8 cellular contexts compared by ENCODE assay signal in genomic region chr5:149708981-149709594, GRCh38.
"Had no signal": no experiment of that assay in that cellular context is flagged by ENCODE, and none has a peak within 500 bp of the region (broad histone marks: within the 10 kb centered on the region; RNA-seq: fewer than 3 reads in every experiment).

No MANE protein-coding gene starts in this region.

- H2AFZ ChIP-seq: GM23248 had no signal

- H3K4me3 ChIP-seq: GM23248 had no signal

- H3K27ac ChIP-seq: GM23248, HL-60, KMS-11 had no signal

- H3K9ac ChIP-seq: GM23248, KMS-11 had no signal

- H3K4me2 ChIP-seq: KMS-11 had no signal

- DNase-seq: GM23248, GOT3, H7, HCEC 1CT, IMR-90, KBM-7 had no signal
